Comparison of ENCODE assay signal across 16 cellular contexts in genomic region chr1:59565611-59566410, GRCh38.
DNase-seq lines count a peak whose midpoint lies in the region; ATAC-seq and TF ChIP-seq lines count a peak whose summit lies in the region.
"Had no signal": no experiment of that assay in that cellular context is flagged by ENCODE, and none has a peak within 500 bp of the region (broad histone marks: within the 10 kb centered on the region; RNA-seq: fewer than 3 reads in every experiment).

No MANE protein-coding gene starts in this region.

- in situ Hi-C loops in brain microvascular endothelial cell (cut with HindIII; ENCODE audit: low pct_ligation_motif_present, low sequenced_read_pairs) = no loop called here

- TF ChIP-seq CTCF in brain microvascular endothelial cell (IDR thresholded peaks at IDR 0.05; ENCODE audit: low read depth, low read length, missing control alignments) (no peak), uterus (IDR thresholded peaks at IDR 0.05) (no peak)

- no peaks in the 10 kb centered on the region for H3K9me3 ChIP-seq in uterus

- no peaks in the 10 kb centered on the region for H3K27me3 ChIP-seq in brain microvascular endothelial cell (replicated peaks)
- no peaks in the 10 kb centered on the region for H3K27me3 ChIP-seq in uterus

- peak; percentile 46 for ATAC-seq in Right ventricle myocardium inferior
- no peak for ATAC-seq in GM18907 (IDR thresholded peaks at IDR 0.05; ENCODE audit: unreplicated experiment)
- ATAC-seq: esophagus mucosa had no signal

- H3K27ac ChIP-seq in brain microvascular endothelial cell = peak overlapping the region; percentile 10
- H3K27ac ChIP-seq in uterus = peak overlapping the region; percentile 63 to 76

- DNase-seq in Right ventricle myocardium inferior (ENCODE audit: missing footprints) (no peak), cardiac septum (ENCODE audit: low spot score) (no peak), brain microvascular endothelial cell (peak; percentile 84), mucosa of gallbladder (ENCODE audit: low spot score) (peak; percentile 37), uterus (peak; percentile 40 to 59), NCI-H2171 treated with DMSO at 0.1 percent for 48 hours (lab: John Stamatoyannopoulos, UW) (no peak), NCI-H1930 (lab: John Stamatoyannopoulos, UW) (no peak)
- DNase-seq: activated CD4-positive, alpha-beta T cell treated with anti-CD3 and anti-CD28 coated beads, Interleukin-2, amount 50 U/mL, for 4 hours; activated effector memory CD4-positive, alpha-beta T cell treated with Interleukin-2 at 50 U/mL for 16 hours; DMS53; KG1; naive B cell; NCI-H2029 treated with DMSO at 0.1 percent for 48 hours; small intestine had no signal

- no peak overlapping the region for H3K4me3 ChIP-seq in brain microvascular endothelial cell (ENCODE audit: low read depth, low read length)
- no peak overlapping the region for H3K4me3 ChIP-seq in uterus

- no peaks in the 10 kb centered on the region for H3K36me3 ChIP-seq in brain microvascular endothelial cell (replicated peaks)
- no peaks in the 10 kb centered on the region for H3K36me3 ChIP-seq in uterus

- intact Hi-C loops in Right ventricle myocardium inferior (cut with DNase I) = no loop called here
- intact Hi-C loops in cardiac septum (cut with DNase I) = loop anchor here (5.0 to 10.0 kb wide), 2 partner anchors 171 to 784 kb away; partner anchors contain the start of gene JUN
- intact Hi-C loops in uterus (cut with DNase I; ENCODE audit: low total_unique reads) = no loop called here

- no peaks in the 10 kb centered on the region for H3K4me1 ChIP-seq in uterus

- TF ChIP-seq POLR2A in uterus (IDR thresholded peaks at IDR 0.05) = no peak

Comparison
In these comparisons a context has a peak if more than half of its experiments do, and no peak if none do; other contexts are left out.
1. DNase-seq: peak in brain microvascular endothelial cell (single experiment), mucosa of gallbladder (single experiment) and uterus (2 of 2); none in Right ventricle myocardium inferior (single experiment), cardiac septum (single experiment), NCI-H2171 treated with DMSO at 0.1 percent for 48 hours (single experiment) and NCI-H1930 (0 of 2).